20 cellular contexts compared by ENCODE assay signal in genomic region chr15:20659265-20659664, GRCh38.
A peak's percentile ranks its signal among the peaks of the same experiment; 100 is the strongest.
DNase-seq lines count a peak whose midpoint lies in the region; ATAC-seq, FAIRE-seq and TF ChIP-seq lines count a peak whose summit lies in the region.
"Had no signal": no experiment of that assay in that cellular context is flagged by ENCODE, and none has a peak within 500 bp of the region (broad histone marks: within the 10 kb centered on the region; RNA-seq: fewer than 3 reads in every experiment).

No MANE protein-coding gene starts in this region.

- no peak for TF ChIP-seq RAD21 in K562 (CRISPR knock-in tag; conservative IDR thresholded peaks at IDR 0.05 in 1 of 2, IDR thresholded peaks at IDR 0.05 in 1 of 2)

- H3K4me1 ChIP-seq in K562 (replicated peaks in 1 of 2; ENCODE audit: control insufficient read depth in 2 of 2, insufficient read depth in 2 of 2, low read length in 2 of 2) (no peaks in the 10 kb centered on the region), neuronal stem cell (ENCODE audit: control insufficient read depth in 2 of 2, insufficient read depth in 1 of 2, low read depth in 1 of 2, low read length in 2 of 2) (no peaks in the 10 kb centered on the region)

- H4K8ac ChIP-seq in neuronal stem cell (ENCODE audit: low read depth, low read length): no peak overlapping the region

- peak overlapping the region; percentile 38 for H3K4me3 ChIP-seq in LNCaP clone FGC (ENCODE audit: low read depth, low read length)
- H3K4me3 ChIP-seq in K562: no peak overlapping the region
- H3K4me3 ChIP-seq in neuronal stem cell (ENCODE audit: low read length in 2 of 2): no peak overlapping the region

- no peaks in the 10 kb centered on the region for H3K79me2 ChIP-seq in K562 (ENCODE audit: control insufficient read depth, insufficient read depth, low read length)

- peak overlapping the region; percentile 57 for H3K18ac ChIP-seq in neuronal stem cell (ENCODE audit: low read length)

- 0% methylated on average over 8 of the region's 8 CpGs for WGBS in K562 (ENCODE audit: insufficient coverage, low coverage, missing lambda C conversion rate)
- WGBS in neuronal stem cell (ENCODE audit: extremely low coverage in 2 of 2, insufficient read length in 2 of 2, insufficient replicate concordance in 1 of 2), 2 donors: no CpG with 5 or more reads among the region's 8 CpGs

- no peak overlapping the region for H3K14ac ChIP-seq in neuronal stem cell (ENCODE audit: low read length)

- H2AK5ac ChIP-seq in neuronal stem cell (ENCODE audit: low read depth, low read length): no peak overlapping the region

- no TSS peak for BruUV-seq in K562 (replicated peaks; lab: Mats Ljungman, UMichigan)

- H3K36me3 ChIP-seq in K562 (ENCODE audit: control insufficient read depth, insufficient read depth, low read length) (no peaks in the 10 kb centered on the region), neuronal stem cell (replicated peaks in 1 of 2; ENCODE audit: control insufficient read depth in 2 of 2, insufficient read depth in 2 of 2, low read length in 2 of 2) (no peaks in the 10 kb centered on the region)

- H3K23ac ChIP-seq in neuronal stem cell (ENCODE audit: low read depth, low read length, poor library complexity): no peak overlapping the region

- H4K91ac ChIP-seq in neuronal stem cell (ENCODE audit: low read depth, low read length, poor library complexity): no peak overlapping the region

- intact Hi-C loops in K562 (cut with micrococcal nuclease): no loop called here

- H3K4ac ChIP-seq in neuronal stem cell (ENCODE audit: low read length): no peak overlapping the region

- in situ Hi-C loops in K562 (cut with MboI): loop anchor here (10.0 to 25.0 kb wide), 3 partner anchors 76 to 1078 kb away; no protein-coding TSS in a partner anchor

- no peak for TF ChIP-seq POLR2A in K562 (conservative IDR thresholded peaks at IDR 0.05)

- CTCF ChIA-PET in K562 (lab: Yijun Ruan, JAX; ENCODE audit: low intra/inter-chr PET ratio): no interaction called here

- no peak for TF ChIP-seq EP300 in K562 (IDR thresholded peaks at IDR 0.05; ENCODE audit: low read length)

- ATAC-seq in K562 (peak; percentile 71), GM21515 (IDR thresholded peaks at IDR 0.05; ENCODE audit: unreplicated experiment) (no peak)

- H3K27me3 ChIP-seq in K562 (ENCODE audit: control insufficient read depth in 2 of 2, insufficient read depth in 2 of 2, low read length in 2 of 2) (no peaks in the 10 kb centered on the region), neuronal stem cell (ENCODE audit: control insufficient read depth in 3 of 3, insufficient read depth in 3 of 3, low read depth in 1 of 3, low read length in 3 of 3) (peaks cover 0 to 9% (median 0%) of the 10 kb centered on the region in 3 experiments)

- TF ChIP-seq CTCF in C4-2B (conservative IDR thresholded peaks at IDR 0.05): no peak
- no peak for TF ChIP-seq CTCF in LNCaP clone FGC (IDR thresholded peaks at IDR 0.05; ENCODE audit: control insufficient read depth, extremely low read depth, insufficient read depth)
- no peak for TF ChIP-seq CTCF in K562 (IDR thresholded peaks at IDR 0.05 in 2 of 3, conservative IDR thresholded peaks at IDR 0.05 in 1 of 3; ENCODE audit: insufficient read depth in 2 of 3, low read depth in 1 of 3, low read length in 3 of 3)

- H2AFZ ChIP-seq in K562 (ENCODE audit: low read depth, low read length) (no peak overlapping the region), neuronal stem cell (ENCODE audit: low read length) (no peak overlapping the region)

- H2BK12ac ChIP-seq in neuronal stem cell (ENCODE audit: low read length): no peak overlapping the region

- no peaks in the 10 kb centered on the region for H3K9me3 ChIP-seq in K562 (replicated peaks; ENCODE audit: control insufficient read depth, insufficient read depth, low read depth, low read length)
- H3K9me3 ChIP-seq in neuronal stem cell (replicated peaks in 1 of 2; ENCODE audit: control insufficient read depth in 2 of 2, insufficient read depth in 1 of 2, low read depth in 1 of 2, low read length in 2 of 2): no peaks in the 10 kb centered on the region

- no peak for FAIRE-seq in K562 (lab: Jason Lieb, UNC)
- FAIRE-seq in urothelium cell line (lab: Jason Lieb, UNC): no peak
- FAIRE-seq: GM12892 had no signal

- H3K79me1 ChIP-seq in neuronal stem cell (ENCODE audit: low read depth, low read length): no peaks in the 10 kb centered on the region

- H3K9ac ChIP-seq in K562 (ENCODE audit: insufficient read depth in 1 of 2, low read depth in 2 of 2, low read length in 2 of 2) (no peak overlapping the region), neuronal stem cell (ENCODE audit: low read depth, low read length, poor library complexity) (peak overlapping the region; percentile 60)

- no peak for DNase-seq in LNCaP clone FGC (ENCODE audit: low read depth)
- no peak for DNase-seq in K562 (ENCODE audit: extremely low read depth in 1 of 4, low spot score in 3 of 4)
- DNase-seq in neuronal stem cell (ENCODE audit: low spot score): no peak
- DNase-seq in NCI-H2196 treated with DMSO at 0.1 percent for 48 hours (lab: John Stamatoyannopoulos, UW; ENCODE audit: unreplicated experiment): no peak
- DNase-seq in urothelium cell line (ENCODE audit: low spot score): no peak
- no peak for DNase-seq in iPS-NIHi7 (ENCODE audit: extremely low spot score)
- DNase-seq: ACHN, AML-193, COR-L47, HFFc6, IMR-90, Kasumi-1, NCI-H2029, NCI-H2171 treated with DMSO at 0.1 percent for 48 hours, NCI-H510A, NCI-H774, SW 1271 had no signal

- no peaks in the 10 kb centered on the region for H3K9me1 ChIP-seq in K562 (ENCODE audit: control insufficient read depth, insufficient read depth, low read length)

- no peaks in the 10 kb centered on the region for H4K20me1 ChIP-seq in K562 (replicated peaks; ENCODE audit: control insufficient read depth, insufficient read depth, low read length)

- H2BK120ac ChIP-seq in neuronal stem cell (ENCODE audit: low read depth, low read length): no peak overlapping the region

- POLR2A ChIA-PET in K562 (lab: Yijun Ruan, JAX): interaction anchor here (0.7 kb wide), 2 partner anchors 11 to 15 kb away, joined by 3 read pairs; no protein-coding TSS in a partner anchor

- H2BK15ac ChIP-seq in neuronal stem cell (ENCODE audit: low read length): no peak overlapping the region

- no peak overlapping the region for H3K4me2 ChIP-seq in K562 (ENCODE audit: insufficient read depth, low read length)
- no peak overlapping the region for H3K4me2 ChIP-seq in neuronal stem cell (ENCODE audit: insufficient read depth, low read length, poor library complexity, severe bottlenecking)

- no peak overlapping the region for H2BK5ac ChIP-seq in neuronal stem cell (ENCODE audit: low read length)

- H3K27ac ChIP-seq in C4-2B (peak overlapping the region; percentile 67), K562 (ENCODE audit: extremely low read depth, low read depth, low read length) (no peak overlapping the region), neuronal stem cell (replicated peaks; ENCODE audit: low read length) (no peak overlapping the region)

TF ChIP-seq in K562, 482 proteins besides CTCF, POLR2A, EP300 and RAD21:
- no peak for TF ChIP-seq RBM39 (optimal IDR thresholded peaks at IDR 0.05; ENCODE audit: low read depth, low read length)
- TF ChIP-seq YBX1 (IDR thresholded peaks at IDR 0.05): 0 out of 2 replicates have a peak, but pooled peaks have one; percentile 49
